8 cellular contexts compared by ENCODE assay signal in genomic region chr3:196969001-196969659, GRCh38. TPM values are rescaled to one million over a fixed set of nuclear protein-coding genes. Genes with fewer than 3 reads are reported as not detected.
A peak's percentile ranks its signal among the peaks of the same experiment; 100 is the strongest.
DNase-seq lines count a peak whose midpoint lies in the region; ATAC-seq and TF ChIP-seq lines count a peak whose summit lies in the region.

No MANE protein-coding gene starts in this region.

- no peaks in the 10 kb centered on the region for H3K9me2 ChIP-seq in OCI-LY1 (ENCODE audit: low read depth, low read length)

- peaks cover 4% of the 10 kb centered on the region for H3K4me1 ChIP-seq in ACC112 (ENCODE audit: control insufficient read depth, insufficient read depth, low read length, unreplicated experiment)
- peaks cover 16% of the 10 kb centered on the region for H3K4me1 ChIP-seq in OCI-LY1 (ENCODE audit: insufficient read depth, low read length, severe bottlenecking)
- H3K4me1 ChIP-seq in right cardiac atrium (ENCODE audit: control insufficient read depth, insufficient read depth, low read length), result no peaks in the 10 kb centered on the region
- H3K4me1 ChIP-seq in skeletal muscle tissue (ENCODE audit: control insufficient read depth in 3 of 3, insufficient read depth in 3 of 3, low read length in 3 of 3), result peaks cover 7 to 11% (median 9%) of the 10 kb centered on the region in 3 donors

- H4K20me1 ChIP-seq in OCI-LY1 (ENCODE audit: insufficient read depth, low read length), result no peaks in the 10 kb centered on the region

- H3K36me3 ChIP-seq in ACC112 (ENCODE audit: insufficient read depth, low read length) (no peaks in the 10 kb centered on the region), OCI-LY1 (ENCODE audit: insufficient read depth, low read length) (no peaks in the 10 kb centered on the region), skeletal muscle tissue (ENCODE audit: control insufficient read depth in 3 of 3, insufficient read depth in 3 of 3, low read length in 3 of 3) (peaks cover 0 to 16% (median 0%) of the 10 kb centered on the region in 3 donors)

- H3K9me3 ChIP-seq in OCI-LY1 (ENCODE audit: low read length), result peaks cover 2% of the 10 kb centered on the region; the same call in 1 of the 2 replicates
- no peaks in the 10 kb centered on the region for H3K9me3 ChIP-seq in right cardiac atrium (ENCODE audit: control insufficient read depth, low read length)
- H3K9me3 ChIP-seq in skeletal muscle tissue (ENCODE audit: control insufficient read depth in 3 of 3, low read length in 3 of 3), result no peaks in the 10 kb centered on the region

- peak; percentile 45 for ATAC-seq in GM18505 (IDR thresholded peaks at IDR 0.05; ENCODE audit: unreplicated experiment)
- peak; percentile 40 for ATAC-seq in HG02970 (IDR thresholded peaks at IDR 0.05; ENCODE audit: low FRiP score, unreplicated experiment)
- ATAC-seq in right cardiac atrium, result peak; percentile 22 to 30

- no peaks in the 10 kb centered on the region for H3F3A ChIP-seq in OCI-LY1 (ENCODE audit: insufficient read depth, low read length)

- WGBS in right cardiac atrium, result under 1% methylated on average over 90 of the region's 90 CpGs

- H3K27me3 ChIP-seq in ACC112 (ENCODE audit: insufficient read depth, low read length), result no peaks in the 10 kb centered on the region
- H3K27me3 ChIP-seq in OCI-LY1 (ENCODE audit: insufficient read depth, low read length), result peaks cover 15% of the 10 kb centered on the region; the same call in 1 of the 2 replicates
- H3K27me3 ChIP-seq in right cardiac atrium (ENCODE audit: control insufficient read depth, insufficient read depth), result no peaks in the 10 kb centered on the region
- H3K27me3 ChIP-seq in skeletal muscle tissue (ENCODE audit: control insufficient read depth in 3 of 3, insufficient read depth in 3 of 3, low read length in 3 of 3), result no peaks in the 10 kb centered on the region

- no peak overlapping the region for H3K27ac ChIP-seq in ACC112 (ENCODE audit: low read depth, low read length)
- no peak overlapping the region for H3K27ac ChIP-seq in OCI-LY1 (ENCODE audit: low read depth, low read length, poor library complexity, severe bottlenecking)
- peak overlapping the region; percentile 2 for H3K27ac ChIP-seq in right cardiac atrium (ENCODE audit: low read length)
- no peak overlapping the region for H3K27ac ChIP-seq in skeletal muscle tissue (ENCODE audit: low read depth, low read length)

- H3K9ac ChIP-seq in OCI-LY1 (ENCODE audit: low read length) (peak overlapping the region; percentile 93), skeletal muscle tissue (ENCODE audit: low read depth in 1 of 3, low read length in 3 of 3) (peak overlapping the region; percentile 51 to 86 (median 77))

- H2AFZ ChIP-seq in ACC112 (ENCODE audit: low read length, unreplicated experiment) (peak overlapping the region; percentile 99), OCI-LY1 (ENCODE audit: low read length) (peak overlapping the region; percentile 93)

- H3K4me3 ChIP-seq in ACC112 (ENCODE audit: low read depth, low read length) (peak overlapping the region; percentile 99), OCI-LY1 (ENCODE audit: low read depth, low read length, poor library complexity, severe bottlenecking) (peak overlapping the region; percentile 97), right cardiac atrium (ENCODE audit: low read length) (peak overlapping the region; percentile 78), skeletal muscle tissue (ENCODE audit: low read length in 3 of 3) (peak overlapping the region; percentile 43 to 82 (median 75))

- peak overlapping the region; percentile 100 for H3K4me2 ChIP-seq in OCI-LY1 (ENCODE audit: low read length)

- intact Hi-C loops in right cardiac atrium (cut with DNase I), result loop anchor here in 2 of 4 donors (5.0 kb wide), 1 partner anchor 132 kb away; no protein-coding TSS in a partner anchor

- no peak for TF ChIP-seq CTCF in OCI-LY1 (IDR thresholded peaks at IDR 0.05; ENCODE audit: low read length)

- DNase-seq in activated naive CD4-positive, alpha-beta T cell treated with anti-CD3 and anti-CD28 coated beads, Interleukin-2, amount 50 U/mL, for 16 hours, result peak; percentile 43
- DNase-seq in right cardiac atrium (peak in 2 of 3 donors; percentile 61 to 69), NCI-H1930 (lab: John Stamatoyannopoulos, UW) (no peak)

- H3K79me2 ChIP-seq in ACC112 (ENCODE audit: control insufficient read depth, insufficient read depth, low read length, unreplicated experiment) (no peaks in the 10 kb centered on the region), OCI-LY1 (ENCODE audit: insufficient read depth, low read length) (no peaks in the 10 kb centered on the region)

- no peak for TF ChIP-seq POLR2A in GM18505 (IDR thresholded peaks at IDR 0.05; ENCODE audit: borderline replicate concordance, extremely low read depth, insufficient read depth, insufficient read length)

RNA-seq across cellular contexts. Expression of gene PIGZ, which starts 0.5 kb away (rescaled TPM):
- total RNA-seq in right cardiac atrium (1 to 10 TPM; 3.4 to 5.2 (median 4.3) TPM), skeletal muscle tissue (1.0 TPM)
- polyA plus RNA-seq in right cardiac atrium, result 3.6 TPM

RNA-seq across cellular contexts. Expression of gene NCBP2, which starts 26.8 kb away (rescaled TPM):
- total RNA-seq in right cardiac atrium (10 to 100 TPM; 35.5 to 43.4 (median 37.0) TPM), skeletal muscle tissue (30.8 TPM)
- 30.9 TPM for polyA plus RNA-seq in right cardiac atrium

Comparison
In these comparisons a context has a peak if more than half of its experiments do, and no peak if none do; other contexts are left out.
1. DNase-seq: peak in activated naive CD4-positive, alpha-beta T cell treated with anti-CD3 and anti-CD28 coated beads, Interleukin-2, amount 50 U/mL, for 16 hours (single experiment) and right cardiac atrium (2 of 3); none in NCI-H1930 (0 of 2).
2. Peak in every context shown above with its lines, with median percentiles within 50 percentile points of each other: H3K4me3 ChIP-seq and ATAC-seq.